ENCODE assay signal across 27 cellular contexts in genomic region chr20:57260959-57261357, GRCh38. TPM values are rescaled to one million over a fixed set of nuclear protein-coding genes. Genes with fewer than 3 reads are reported as not detected.
DNase-seq lines count a peak whose midpoint lies in the region; ATAC-seq and TF ChIP-seq lines count a peak whose summit lies in the region.
"Had no signal": no experiment of that assay in that cellular context is flagged by ENCODE, and none has a peak within 500 bp of the region (broad histone marks: within the 10 kb centered on the region; RNA-seq: fewer than 3 reads in every experiment).

No MANE protein-coding gene starts in this region.

- H3K36me3 ChIP-seq in left ventricle myocardium inferior (no peaks in the 10 kb centered on the region), endodermal cell (ENCODE audit: control insufficient read depth, insufficient read depth, low read length) (no peaks in the 10 kb centered on the region), psoas muscle (ENCODE audit: insufficient read depth in 1 of 2, low read depth in 1 of 2) (no peaks in the 10 kb centered on the region)
- H3K36me3 ChIP-seq in naive thymus-derived CD4-positive, alpha-beta T cell (ENCODE audit: control insufficient read depth in 2 of 3, insufficient read depth in 3 of 3, low read length in 3 of 3) = no peaks in the 10 kb centered on the region
- H3K36me3 ChIP-seq: BLaER1, breast epithelium, gastroesophageal sphincter, lower lobe of right lung, prostate gland, spleen had no signal

- H3K27ac ChIP-seq in left ventricle myocardium inferior (replicated peaks) (peak overlapping the region; percentile 79), endodermal cell (ENCODE audit: low read depth, low read length) (no peak overlapping the region), psoas muscle (no peak overlapping the region)
- H3K27ac ChIP-seq in naive thymus-derived CD4-positive, alpha-beta T cell (ENCODE audit: low read depth, low read length) = no peak overlapping the region
- H3K27ac ChIP-seq: A549, BLaER1, breast epithelium, epithelial cell of prostate, lower lobe of right lung, prostate gland, spleen had no signal

- peaks cover 79% of the 10 kb centered on the region for H3K27me3 ChIP-seq in left ventricle myocardium inferior (ENCODE audit: low read depth)
- H3K27me3 ChIP-seq in endodermal cell (ENCODE audit: control insufficient read depth, insufficient read depth, low read length, poor library complexity, severe bottlenecking) = peaks cover 20% of the 10 kb centered on the region
- peaks cover 6 to 86% (median 26%) of the 10 kb centered on the region in 3 donors for H3K27me3 ChIP-seq in psoas muscle (ENCODE audit: insufficient read depth in 3 of 3, low read length in 2 of 3)
- H3K27me3 ChIP-seq in naive thymus-derived CD4-positive, alpha-beta T cell (ENCODE audit: control insufficient read depth in 2 of 2, insufficient read depth in 2 of 2, low read length in 2 of 2) = no peaks in the 10 kb centered on the region

- no peak for DNase-seq in left ventricle myocardium inferior
- no peak for DNase-seq in left ventricle myocardium superior
- no peak for DNase-seq in endodermal cell
- DNase-seq in type B pancreatic cell (ENCODE audit: extremely low spot score, unreplicated experiment) = no peak
- no peak for DNase-seq in psoas muscle
- no peak for DNase-seq in activated T-cell treated with anti-CD3 and anti-CD28 coated beads, Interleukin-2, amount 50 U/mL, for 4 hours
- no peak for DNase-seq in naive thymus-derived CD4-positive, alpha-beta T cell
- DNase-seq: activated CD4-positive, CD25-positive, alpha-beta regulatory T cell treated with anti-CD3 and anti-CD28 coated beads, Interleukin-2, amount 50 U/mL, for 72 hours; dermis blood vessel endothelial cell; GF-D8; lower lobe of right lung; naive thymus-derived CD8-positive, alpha-beta T cell; NCI-H1436; NCI-H774; spleen; T-helper 9 cell had no signal

- H3K27ac Mint-ChIP-seq in endodermal cell (no peak overlapping the region), nephron (peak overlapping the region; percentile 77 to 93 (median 86)), type B pancreatic cell (peak overlapping the region; percentile 73)
- no peak overlapping the region for H3K27ac Mint-ChIP-seq in naive thymus-derived CD4-positive, alpha-beta T cell
- H3K27ac Mint-ChIP-seq: activated T-helper 2 cell treated with anti-CD3 and anti-CD28 coated beads, Interferon-gamma antibody, Interleukin-2, Interleukin-4, amounts not matched to agents 10 μg/mL and 5 μg/mL and 100 μg/mL, durations not matched to agents 14 hours and 24 hours and 36 hours; naive thymus-derived CD8-positive, alpha-beta T cell had no signal

- H3K4me3 ChIP-seq in left ventricle myocardium inferior = peak overlapping the region; percentile 27
- H3K4me3 ChIP-seq in endodermal cell (ENCODE audit: low read length) = no peak overlapping the region
- H3K4me3 ChIP-seq in psoas muscle = no peak overlapping the region
- H3K4me3 ChIP-seq in naive thymus-derived CD4-positive, alpha-beta T cell (ENCODE audit: low read length) = no peak overlapping the region
- H3K4me3 ChIP-seq: A549, BLaER1, breast epithelium, gastroesophageal sphincter, GM12878, lower lobe of right lung, prostate gland, spleen had no signal

- H3K36me3 Mint-ChIP-seq in endodermal cell (ENCODE audit: low read depth) = no peaks in the 10 kb centered on the region
- H3K36me3 Mint-ChIP-seq in nephron (ENCODE audit: low read depth) = no peaks in the 10 kb centered on the region
- H3K36me3 Mint-ChIP-seq in type B pancreatic cell = peaks cover 4% of the 10 kb centered on the region
- no peaks in the 10 kb centered on the region for H3K36me3 Mint-ChIP-seq in activated T-cell treated with anti-CD3 and anti-CD28 coated beads, Interleukin-2, amount 50 U/mL, for 4 hours (ENCODE audit: insufficient read depth)
- no peaks in the 10 kb centered on the region for H3K36me3 Mint-ChIP-seq in naive thymus-derived CD4-positive, alpha-beta T cell

- TF ChIP-seq CTCF in left ventricle myocardium inferior (IDR thresholded peaks at IDR 0.05; ENCODE audit: borderline replicate concordance) (no peak), endodermal cell (conservative IDR thresholded peaks at IDR 0.05) (no peak), nephron (IDR thresholded peaks at IDR 0.05; ENCODE audit: unreplicated experiment in 3 of 3) (no peak), type B pancreatic cell (conservative IDR thresholded peaks at IDR 0.05) (no peak), psoas muscle (IDR thresholded peaks at IDR 0.05) (no peak)

- intact Hi-C loops in left ventricle myocardium inferior (cut with micrococcal nuclease) = no loop called here
- intact Hi-C loops in left ventricle myocardium superior (cut with micrococcal nuclease) = no loop called here
- intact Hi-C loops in psoas muscle (cut with DNase I) = no loop called here
- intact Hi-C loops in naive thymus-derived CD4-positive, alpha-beta T cell (cut with micrococcal nuclease) = no loop called here

- WGBS in endodermal cell (ENCODE audit: insufficient coverage in 1 of 2, insufficient read length in 1 of 2), 2 experiments = 79 to 82% methylated on average over 13 of the region's 13 CpGs
- 7 to 11% (median 9%) methylated on average over 13 of the region's 13 CpGs for WGBS in psoas muscle, 3 donors

- H3K9me3 ChIP-seq in left ventricle myocardium inferior (replicated peaks) (no peaks in the 10 kb centered on the region), endodermal cell (ENCODE audit: control insufficient read depth, low read length) (no peaks in the 10 kb centered on the region), psoas muscle (no peaks in the 10 kb centered on the region)
- H3K9me3 ChIP-seq in naive thymus-derived CD4-positive, alpha-beta T cell (ENCODE audit: control insufficient read depth in 2 of 3, low read length in 3 of 3) = no peaks in the 10 kb centered on the region
- H3K9me3 ChIP-seq: A549, breast epithelium, gastroesophageal sphincter, lower lobe of right lung, prostate gland, spleen had no signal

- H3K4me3 Mint-ChIP-seq in endodermal cell (peak overlapping the region; percentile 12), nephron (peak overlapping the region; percentile 71 to 93 (median 85)), type B pancreatic cell (peak overlapping the region; percentile 89)
- no peak overlapping the region for H3K4me3 Mint-ChIP-seq in activated T-cell treated with anti-CD3 and anti-CD28 coated beads, Interleukin-2, amount 50 U/mL, for 4 hours
- H3K4me3 Mint-ChIP-seq in naive thymus-derived CD4-positive, alpha-beta T cell = no peak overlapping the region
- H3K4me3 Mint-ChIP-seq: naive thymus-derived CD8-positive, alpha-beta T cell had no signal

- no peaks in the 10 kb centered on the region for H3K9me3 Mint-ChIP-seq in endodermal cell
- no peaks in the 10 kb centered on the region for H3K9me3 Mint-ChIP-seq in nephron
- H3K9me3 Mint-ChIP-seq in type B pancreatic cell = no peaks in the 10 kb centered on the region
- no peaks in the 10 kb centered on the region for H3K9me3 Mint-ChIP-seq in activated T-cell treated with anti-CD3 and anti-CD28 coated beads, Interleukin-2, amount 50 U/mL, for 4 hours
- peaks cover 0 to 6% (median 0%) of the 10 kb centered on the region in 11 donors for H3K9me3 Mint-ChIP-seq in naive thymus-derived CD4-positive, alpha-beta T cell
- H3K9me3 Mint-ChIP-seq: activated T-helper 2 cell treated with anti-CD3 and anti-CD28 coated beads, Interferon-gamma antibody, Interleukin-2, Interleukin-4, amounts not matched to agents 10 μg/mL and 5 μg/mL and 100 μg/mL, durations not matched to agents 14 hours and 24 hours and 36 hours; naive thymus-derived CD8-positive, alpha-beta T cell had no signal

- peaks cover 66% of the 10 kb centered on the region for H3K4me1 Mint-ChIP-seq in endodermal cell
- H3K4me1 Mint-ChIP-seq in nephron = peaks cover 71% of the 10 kb centered on the region
- peaks cover 63% of the 10 kb centered on the region for H3K4me1 Mint-ChIP-seq in type B pancreatic cell (ENCODE audit: unreplicated experiment)
- H3K4me1 Mint-ChIP-seq in activated T-cell treated with anti-CD3 and anti-CD28 coated beads, Interleukin-2, amount 50 U/mL, for 4 hours (ENCODE audit: low read depth) = peaks cover 2% of the 10 kb centered on the region
- peaks cover 0 to 3% (median 0%) of the 10 kb centered on the region in 7 donors for H3K4me1 Mint-ChIP-seq in naive thymus-derived CD4-positive, alpha-beta T cell

- POLR2A ChIA-PET in naive thymus-derived CD4-positive, alpha-beta T cell (lab: Charles Lee) = no interaction called here

- ATAC-seq in left ventricle myocardium superior = no peak
- no peak for ATAC-seq in psoas muscle
- no peak for ATAC-seq in activated T-cell treated with anti-CD3 and anti-CD28 coated beads, Interleukin-2, amount 50 U/mL, for 4 hours
- ATAC-seq in naive thymus-derived CD4-positive, alpha-beta T cell = no peak
- ATAC-seq: A549; gastroesophageal sphincter; GM12878; lower lobe of right lung; naive thymus-derived CD8-positive, alpha-beta T cell; SK-N-SH treated with all-trans-retinoic acid at 6 μM for 48 hours had no signal

- H3K4me1 ChIP-seq in left ventricle myocardium inferior (peaks cover 43% of the 10 kb centered on the region), endodermal cell (ENCODE audit: control insufficient read depth, insufficient read depth, low read length) (peaks cover 26% of the 10 kb centered on the region), psoas muscle (no peaks in the 10 kb centered on the region)
- H3K4me1 ChIP-seq in naive thymus-derived CD4-positive, alpha-beta T cell (ENCODE audit: control insufficient read depth in 2 of 2, insufficient read depth in 2 of 2, low read length in 2 of 2) = no peaks in the 10 kb centered on the region
- H3K4me1 ChIP-seq: breast epithelium, lower lobe of right lung had no signal

- CTCF ChIA-PET in naive thymus-derived CD4-positive, alpha-beta T cell (lab: Charles Lee) = no interaction called here

- H3K9ac ChIP-seq in endodermal cell (ENCODE audit: extremely low read depth, low read length, poor library complexity, severe bottlenecking) = no peak overlapping the region
- H3K9ac ChIP-seq: BLaER1 had no signal

- H3K27me3 Mint-ChIP-seq in endodermal cell (ENCODE audit: insufficient read depth) = peaks cover 35% of the 10 kb centered on the region
- H3K27me3 Mint-ChIP-seq in nephron (ENCODE audit: low read depth) = peaks cover 77% of the 10 kb centered on the region
- peaks cover 4% of the 10 kb centered on the region for H3K27me3 Mint-ChIP-seq in type B pancreatic cell
- H3K27me3 Mint-ChIP-seq in activated T-cell treated with anti-CD3 and anti-CD28 coated beads, Interleukin-2, amount 50 U/mL, for 4 hours (ENCODE audit: low read depth) = peaks cover 78% of the 10 kb centered on the region
- peaks cover 56 to 84% (median 66%) of the 10 kb centered on the region in 5 donors for H3K27me3 Mint-ChIP-seq in naive thymus-derived CD4-positive, alpha-beta T cell

RNA-seq across cellular contexts. Expression of gene BMP7, which starts 5.5 kb away (rescaled TPM):
- total RNA-seq in left ventricle myocardium inferior (19.9 TPM), left ventricle myocardium superior (32.2 TPM), endodermal cell (10 to 100 TPM; 45.6 to 49.6 TPM), type B pancreatic cell (ENCODE audit: low replicate concordance) (115 and 287 TPM in 2 replicates), psoas muscle (not detected)
- polyA plus RNA-seq in endodermal cell (2013, experiment 1 of 2) = 50.6 TPM
- polyA plus RNA-seq in endodermal cell (2013, experiment 2 of 2) = 45.7 TPM
- polyA plus RNA-seq in psoas muscle = under 1 TPM in 2 of 3 donors, not detected in 1; 0.03 TPM
- total RNA-seq in activated T-cell treated with anti-CD3 and anti-CD28 coated beads, Interleukin-2, amount 50 U/mL, for 4 hours = under 1 TPM in 1 of 3 donors, not detected in 2; 0.08 TPM
- not detected for total RNA-seq in naive thymus-derived CD4-positive, alpha-beta T cell
- not detected for polyA plus RNA-seq in naive thymus-derived CD4-positive, alpha-beta T cell
- total RNA-seq: activated T-helper 2 cell treated with anti-CD3 and anti-CD28 coated beads, Interferon-gamma antibody, Interleukin-2, Interleukin-4, amounts not matched to agents 10 μg/mL and 5 μg/mL and 100 μg/mL, durations not matched to agents 14 hours and 24 hours and 36 hours; dermis blood vessel endothelial cell; MCF 10A; naive thymus-derived CD8-positive, alpha-beta T cell had no signal
- polyA plus RNA-seq: naive thymus-derived CD8-positive, alpha-beta T cell had no signal

Comparison
In these comparisons a context has a peak if more than half of its experiments do, and no peak if none do; other contexts are left out.
1. H3K27ac Mint-ChIP-seq: peak in nephron (3 of 3) and type B pancreatic cell (single experiment); none in endodermal cell (single experiment) and naive thymus-derived CD4-positive, alpha-beta T cell (0 of 9).
2. H3K4me3 Mint-ChIP-seq: peak in endodermal cell (single experiment), nephron (3 of 3) and type B pancreatic cell (single experiment); none in activated T-cell treated with anti-CD3 and anti-CD28 coated beads, Interleukin-2, amount 50 U/mL, for 4 hours (single experiment) and naive thymus-derived CD4-positive, alpha-beta T cell (0 of 10).
3. RNA of gene BMP7, which starts 5.5 kb away (total RNA-seq): 115 to 287 TPM in type B pancreatic cell, 45.6 to 49.6 TPM in endodermal cell, 32.2 TPM in left ventricle myocardium superior (single experiment) and 19.9 TPM in left ventricle myocardium inferior (single experiment); 0.08 TPM in activated T-cell treated with anti-CD3 and anti-CD28 coated beads, Interleukin-2, amount 50 U/mL, for 4 hours, not detected in psoas muscle and not detected in naive thymus-derived CD4-positive, alpha-beta T cell; every median in the first group is over 10 times any median in the second.